In genomic region chr17:74525781-74526288, GRCh38 we compare ENCODE assay signal across 21 cellular contexts. TPM values are rescaled to one million over a fixed set of nuclear protein-coding genes. Genes with fewer than 3 reads are reported as not detected.
DNase-seq lines count a peak whose midpoint lies in the region; ATAC-seq and TF ChIP-seq lines count a peak whose summit lies in the region.
"Had no signal": no experiment of that assay in that cellular context is flagged by ENCODE, and none has a peak within 500 bp of the region (broad histone marks: within the 10 kb centered on the region; RNA-seq: fewer than 3 reads in every experiment).

No MANE protein-coding gene starts in this region.

- 87% methylated on average over 14 of the region's 14 CpGs for WGBS in heart right ventricle, 2 donors
- 84% methylated on average over 7 to 14 of the region's 14 CpGs for WGBS in esophagus squamous epithelium, 2 donors

- H3K9me3 ChIP-seq in right atrium auricular region (no peaks in the 10 kb centered on the region), heart right ventricle (peaks cover 0 to 9% (median 0%) of the 10 kb centered on the region in 11 donors), vagina (no peaks in the 10 kb centered on the region), esophagus squamous epithelium (peaks cover 0 to 8% (median 3%) of the 10 kb centered on the region in 3 donors)
- H3K9me3 ChIP-seq: BE2C, MG63 had no signal

- H3K27ac ChIP-seq in right atrium auricular region (no peak overlapping the region), heart right ventricle (no peak overlapping the region), coronary artery (no peak overlapping the region), vagina (no peak overlapping the region), esophagus squamous epithelium (no peak overlapping the region)
- H3K27ac ChIP-seq: PC-9, SJSA1 had no signal

- no peaks in the 10 kb centered on the region for H3K4me1 Mint-ChIP-seq in osteocyte (ENCODE audit: unreplicated experiment)

- DNase-seq in right atrium auricular region (ENCODE audit: low spot score), result peak; percentile 40
- no peak for DNase-seq in heart right ventricle
- peak; percentile 11 for DNase-seq in coronary artery (ENCODE audit: low spot score)
- DNase-seq in osteocyte (ENCODE audit: extremely low spot score, unreplicated experiment), result peak; percentile 75
- peak; percentile 37 to 92 for DNase-seq in vagina (ENCODE audit: extremely low spot score in 2 of 2)
- no peak for DNase-seq in activated naive CD4-positive, alpha-beta T cell treated with anti-CD3 and anti-CD28 coated beads, Interleukin-2, amount 50 U/mL, for 72 hours (ENCODE audit: low spot score in 2 of 2)
- no peak for DNase-seq in esophagus squamous epithelium (lab: John Stamatoyannopoulos, UW)
- no peak for DNase-seq in iPS-NIHi7 (ENCODE audit: extremely low spot score)
- DNase-seq: BE2C, DND-41, HFFc6, MG63, NCI-H1092, NCI-H146, NCI-H2081, NCI-H748 treated with DMSO at 0.1 percent for 48 hours, PC-9 had no signal

- no peaks in the 10 kb centered on the region for H3K4me1 ChIP-seq in right atrium auricular region
- H3K4me1 ChIP-seq in heart right ventricle, result peaks cover 0 to 61% (median 0%) of the 10 kb centered on the region in 9 donors
- no peaks in the 10 kb centered on the region for H3K4me1 ChIP-seq in vagina
- H3K4me1 ChIP-seq in esophagus squamous epithelium, result no peaks in the 10 kb centered on the region
- H3K4me1 ChIP-seq: BE2C, SJSA1 had no signal

- H3K9me3 Mint-ChIP-seq in osteocyte (ENCODE audit: unreplicated experiment), result no peaks in the 10 kb centered on the region
- peaks cover 0 to 8% of the 10 kb centered on the region in 2 donors for H3K9me3 Mint-ChIP-seq in activated naive CD4-positive, alpha-beta T cell treated with anti-CD3 and anti-CD28 coated beads, Interleukin-2, amount 50 U/mL, for 72 hours
- H3K9me3 Mint-ChIP-seq: CD8-positive, alpha-beta T cell had no signal

- no peak overlapping the region for H3K4me3 Mint-ChIP-seq in osteocyte (ENCODE audit: unreplicated experiment)
- H3K4me3 Mint-ChIP-seq: CD8-positive, alpha-beta T cell; HFFc6 had no signal

- H3K4me3 ChIP-seq in right atrium auricular region, result no peak overlapping the region
- H3K4me3 ChIP-seq in heart right ventricle, result no peak overlapping the region
- H3K4me3 ChIP-seq in coronary artery, result no peak overlapping the region
- no peak overlapping the region for H3K4me3 ChIP-seq in vagina
- H3K4me3 ChIP-seq in esophagus squamous epithelium, result no peak overlapping the region
- H3K4me3 ChIP-seq: MG63, PC-9, SJSA1 had no signal

- ATAC-seq in heart right ventricle, result no peak
- no peak for ATAC-seq in activated naive CD4-positive, alpha-beta T cell treated with anti-CD3 and anti-CD28 coated beads, Interleukin-2, amount 50 U/mL, for 72 hours
- ATAC-seq: CD8-positive, alpha-beta T cell had no signal

- TF ChIP-seq POLR2A in vagina (IDR thresholded peaks at IDR 0.05) (no peak), esophagus squamous epithelium (IDR thresholded peaks at IDR 0.05) (no peak)

- intact Hi-C loops in heart right ventricle (cut with DNase I), result no loop called here
- intact Hi-C loops in vagina (cut with DNase I), result no loop called here
- intact Hi-C loops in esophagus squamous epithelium (cut with DNase I), result no loop called here

- H3K27ac Mint-ChIP-seq in osteocyte (ENCODE audit: unreplicated experiment), result no peak overlapping the region
- H3K27ac Mint-ChIP-seq in activated naive CD4-positive, alpha-beta T cell treated with anti-CD3 and anti-CD28 coated beads, Interleukin-2, amount 50 U/mL, for 72 hours, result no peak overlapping the region
- H3K27ac Mint-ChIP-seq: CD8-positive, alpha-beta T cell; HFFc6 had no signal

- H3K27me3 ChIP-seq in right atrium auricular region (no peaks in the 10 kb centered on the region), heart right ventricle (peaks cover 0 to 28% (median 2%) of the 10 kb centered on the region in 7 donors), vagina (no peaks in the 10 kb centered on the region), esophagus squamous epithelium (peaks cover 0 to 24% (median 0%) of the 10 kb centered on the region in 4 donors)
- H3K27me3 ChIP-seq: MG63 had no signal

- H3K36me3 Mint-ChIP-seq in osteocyte (ENCODE audit: unreplicated experiment), result no peaks in the 10 kb centered on the region
- H3K36me3 Mint-ChIP-seq in activated naive CD4-positive, alpha-beta T cell treated with anti-CD3 and anti-CD28 coated beads, Interleukin-2, amount 50 U/mL, for 72 hours, result peaks cover 0 to 8% of the 10 kb centered on the region in 2 donors
- H3K36me3 Mint-ChIP-seq: CD8-positive, alpha-beta T cell had no signal

- no peaks in the 10 kb centered on the region for H3K27me3 Mint-ChIP-seq in osteocyte (ENCODE audit: unreplicated experiment)

- H3K36me3 ChIP-seq in right atrium auricular region, result no peaks in the 10 kb centered on the region
- H3K36me3 ChIP-seq in heart right ventricle, result no peaks in the 10 kb centered on the region
- no peaks in the 10 kb centered on the region for H3K36me3 ChIP-seq in vagina
- H3K36me3 ChIP-seq in esophagus squamous epithelium, result no peaks in the 10 kb centered on the region
- H3K36me3 ChIP-seq: BE2C, MG63, SJSA1 had no signal

- no peak for TF ChIP-seq CTCF in right atrium auricular region (IDR thresholded peaks at IDR 0.05)
- no peak for TF ChIP-seq CTCF in heart right ventricle (IDR thresholded peaks at IDR 0.05)
- TF ChIP-seq CTCF in coronary artery (IDR thresholded peaks at IDR 0.05), result no peak
- TF ChIP-seq CTCF in osteocyte (IDR thresholded peaks at IDR 0.05), result no peak
- no peak for TF ChIP-seq CTCF in vagina (IDR thresholded peaks at IDR 0.05)
- TF ChIP-seq CTCF in esophagus squamous epithelium (IDR thresholded peaks at IDR 0.05), result no peak

RNA-seq across cellular contexts. Expression of gene CD300LB, which starts 5.4 kb away (rescaled TPM):
- total RNA-seq in right atrium auricular region (under 1 TPM in 1 of 2 donors, not detected in 1; 0.31 TPM), heart right ventricle (1 to 10 TPM in 1 of 10 donors, under 1 TPM in 5, not detected in 4; 0.14 to 1.7 (median 0.26) TPM), osteocyte (not detected in 2 replicates), vagina (0.25 TPM), esophagus squamous epithelium (under 1 TPM in 2 of 4 donors, not detected in 2; 0.19 TPM)
- under 1 TPM in 1 of 2 donors, not detected in 1; 0.25 TPM for polyA plus RNA-seq in heart right ventricle
- total RNA-seq in activated naive CD4-positive, alpha-beta T cell treated with anti-CD3 and anti-CD28 coated beads, Interleukin-2, amount 50 U/mL, for 72 hours, result not detected
- total RNA-seq: CD8-positive, alpha-beta T cell; H1; HFFc6; NCI-H460; PC-9; SJSA1 had no signal
- polyA plus RNA-seq: H1 had no signal

RNA-seq across cellular contexts. Expression of gene CD300C, which starts 20.1 kb away (rescaled TPM):
- total RNA-seq in right atrium auricular region (under 1 TPM in 1 of 2 donors, not detected in 1; 0.98 TPM), heart right ventricle (1 to 10 TPM in 1 of 10 donors, under 1 TPM in 9; 0.21 to 3.2 (median 0.55) TPM), osteocyte (not detected in 2 replicates), vagina (not detected), esophagus squamous epithelium (under 1 TPM in 3 of 4 donors, not detected in 1; 0.18 to 0.76 (median 0.42) TPM)
- under 1 TPM; 0.22 to 0.65 TPM for polyA plus RNA-seq in heart right ventricle
- under 1 TPM in 1 of 2 donors, not detected in 1; 0.25 TPM for total RNA-seq in activated naive CD4-positive, alpha-beta T cell treated with anti-CD3 and anti-CD28 coated beads, Interleukin-2, amount 50 U/mL, for 72 hours
- total RNA-seq: CD8-positive, alpha-beta T cell; H1; HFFc6; PC-9; SJSA1 had no signal
- polyA plus RNA-seq: H1 had no signal

RNA-seq across cellular contexts. Expression of gene CD300H, which starts 41.5 kb away (rescaled TPM):
- total RNA-seq in right atrium auricular region, result not detected
- total RNA-seq in heart right ventricle, result under 1 TPM in 2 of 10 donors, not detected in 8; 0.49 to 0.97 TPM
- polyA plus RNA-seq in heart right ventricle, result not detected
- total RNA-seq in osteocyte, result not detected in 2 replicates
- not detected for total RNA-seq in vagina
- total RNA-seq in activated naive CD4-positive, alpha-beta T cell treated with anti-CD3 and anti-CD28 coated beads, Interleukin-2, amount 50 U/mL, for 72 hours, result not detected
- not detected for total RNA-seq in esophagus squamous epithelium
- total RNA-seq: CD8-positive, alpha-beta T cell; H1; HFFc6; NCI-H460; PC-9; SJSA1 had no signal
- polyA plus RNA-seq: H1 had no signal

RNA-seq across cellular contexts. Expression of gene CD300A, which starts 59.4 kb away (rescaled TPM):
- 1 to 10 TPM; 2.0 to 7.8 TPM for total RNA-seq in right atrium auricular region
- total RNA-seq in heart right ventricle, result 10 to 100 TPM in 1 of 10 donors, 1 to 10 TPM in 4, under 1 TPM in 5; 0.38 to 13.1 (median 1.4) TPM
- 1 to 10 TPM in 1 of 2 donors, under 1 TPM in 1; 0.95 to 1.9 TPM for polyA plus RNA-seq in heart right ventricle
- not detected in 2 replicates for total RNA-seq in osteocyte
- 4.2 TPM for total RNA-seq in vagina
- 1 to 10 TPM in 1 of 2 donors, under 1 TPM in 1; 0.46 to 4.0 TPM for total RNA-seq in activated naive CD4-positive, alpha-beta T cell treated with anti-CD3 and anti-CD28 coated beads, Interleukin-2, amount 50 U/mL, for 72 hours
- total RNA-seq in esophagus squamous epithelium, result 10 to 100 TPM in 1 of 4 donors, 1 to 10 TPM in 2, under 1 TPM in 1; 0.88 to 19.6 (median 2.8) TPM
- total RNA-seq: HFFc6, NCI-H460, PC-9, SJSA1 had no signal

Comparison
In these comparisons a context has a peak if more than half of its experiments do, and no peak if none do; other contexts are left out.
1. DNase-seq: peak in right atrium auricular region (single experiment), coronary artery (single experiment), osteocyte (single experiment) and vagina (2 of 2); none in heart right ventricle (0 of 2), activated naive CD4-positive, alpha-beta T cell treated with anti-CD3 and anti-CD28 coated beads, Interleukin-2, amount 50 U/mL, for 72 hours (0 of 2), esophagus squamous epithelium (single experiment) and iPS-NIHi7 (single experiment).